In genomic region chr2:105629634-105630033, GRCh38 we compare ENCODE assay signal across 34 cellular contexts.
"Had no signal": no experiment of that assay in that cellular context is flagged by ENCODE, and none has a peak within 500 bp of the region (broad histone marks: within the 10 kb centered on the region; RNA-seq: fewer than 3 reads in every experiment).

No MANE protein-coding gene starts in this region.

- ATAC-seq: activated naive CD8-positive, alpha-beta T cell treated with anti-CD3 and anti-CD28 coated beads, Interleukin-2, amount 50 U/mL, for 24 hours; activated T-cell treated with anti-CD3 and anti-CD28 coated beads, Interleukin-2, amount 50 U/mL, for 72 hours; activated T-helper 17 cell treated with anti-CD3 and anti-CD28 coated beads, Interleukin-2, amount 50 U/mL, for 72 hours; gastroesophageal sphincter; heart right ventricle; T-helper 17 cell had no signal

- DNase-seq: activated CD4-positive, alpha-beta memory T cell treated with anti-CD3 and anti-CD28 coated beads, Interleukin-2, amount 10 ng/mL, durations not matched to agents 7 days and 5 days; activated CD4-positive, alpha-beta T cell treated with anti-CD3 and anti-CD28 coated beads for 1 hour; activated CD4-positive, alpha-beta T cell treated with anti-CD3 and anti-CD28 coated beads for 4 hours; activated CD4-positive, alpha-beta T cell treated with anti-CD3 and anti-CD28 coated beads, Interleukin-2, amount 10 ng/mL, durations not matched to agents 7 days and 5 days; activated CD4-positive, alpha-beta T cell treated with anti-CD3 and anti-CD28 coated beads, Interleukin-2, amount 50 U/mL, for 4 hours; activated CD4-positive, CD25-positive, alpha-beta regulatory T cell; activated CD8-positive, alpha-beta memory T cell treated with anti-CD3 and anti-CD28 coated beads, Interleukin-2, amount 50 U/mL, for 48 hours; activated effector memory CD4-positive, alpha-beta T cell treated with Interleukin-2 at 50 U/mL for 16 hours; activated gamma-delta T cell treated with Interleukin-2 at 50 U/mL for 16 hours; activated naive CD4-positive, alpha-beta T cell treated with anti-CD3 and anti-CD28 coated beads, Interleukin-2, amount 50 U/mL, for 16 hours; activated naive CD4-positive, alpha-beta T cell treated with Interleukin-2 at 50 U/mL for 16 hours; activated naive CD8-positive, alpha-beta T cell treated with anti-CD3 and anti-CD28 coated beads for 36 hours; activated naive CD8-positive, alpha-beta T cell treated with anti-CD3 and anti-CD28 coated beads, Interleukin-2, amount 50 U/mL, for 24 hours; activated T-cell treated with anti-CD3 and anti-CD28 coated beads for 4 hours; activated T-cell treated with anti-CD3 and anti-CD28 coated beads, Interleukin-2, amount 50 U/mL, for 24 hours; activated T-cell treated with anti-CD3 and anti-CD28 coated beads, Interleukin-2, amount 50 U/mL, for 72 hours; amygdala; aorta; central memory CD4-positive, alpha-beta T cell; cerebellar nuclear complex; colonic mucosa; effector CD8-positive, alpha-beta T cell; esophagus squamous epithelium; foreskin melanocyte; heart right ventricle; T-helper 17 cell had no signal

- H3K4me3 Mint-ChIP-seq: activated CD4-positive, alpha-beta memory T cell treated with anti-CD3 and anti-CD28 coated beads, Interleukin-2, amount 10 ng/mL, durations not matched to agents 7 days and 5 days; activated CD4-positive, alpha-beta T cell treated with anti-CD3 and anti-CD28 coated beads, Interleukin-2, amount 10 ng/mL, durations not matched to agents 7 days and 5 days; activated naive CD8-positive, alpha-beta T cell treated with anti-CD3 and anti-CD28 coated beads for 36 hours; activated naive CD8-positive, alpha-beta T cell treated with anti-CD3 and anti-CD28 coated beads, Interleukin-2, amount 50 U/mL, for 24 hours; activated T-cell treated with anti-CD3 and anti-CD28 coated beads, Interleukin-2, amount 50 U/mL, for 24 hours; activated T-cell treated with anti-CD3 and anti-CD28 coated beads, Interleukin-2, amount 50 U/mL, for 72 hours; activated T-helper 17 cell treated with anti-CD3 and anti-CD28 coated beads, Interleukin-2, amount 50 U/mL, for 72 hours; brain; T-helper 17 cell had no signal

- H3K9me3 Mint-ChIP-seq: activated naive CD8-positive, alpha-beta T cell treated with anti-CD3 and anti-CD28 coated beads for 36 hours; activated naive CD8-positive, alpha-beta T cell treated with anti-CD3 and anti-CD28 coated beads, Interleukin-2, amount 50 U/mL, for 24 hours; activated T-cell treated with anti-CD3 and anti-CD28 coated beads, Interleukin-2, amount 50 U/mL, for 24 hours had no signal

- H2AFZ ChIP-seq: hepatocyte had no signal

- H3K36me3 ChIP-seq: adrenal gland, breast epithelium, cardiac muscle cell, colonic mucosa, esophagus squamous epithelium, gastroesophageal sphincter, heart right ventricle had no signal

- H3K36me3 Mint-ChIP-seq: activated naive CD8-positive, alpha-beta T cell treated with anti-CD3 and anti-CD28 coated beads for 36 hours; brain had no signal

- H3K27me3 Mint-ChIP-seq: activated T-cell treated with anti-CD3 and anti-CD28 coated beads, Interleukin-2, amount 50 U/mL, for 24 hours; brain had no signal

- H3K79me2 ChIP-seq: hepatocyte had no signal

- H3K4me2 ChIP-seq: hepatocyte had no signal

- H3K4me1 ChIP-seq: adrenal gland, breast epithelium, colonic mucosa, esophagus squamous epithelium, heart right ventricle had no signal

- H3K27me3 ChIP-seq: adrenal gland, breast epithelium, cardiac muscle cell, colonic mucosa, gastroesophageal sphincter, hepatocyte had no signal

- H3K4me1 Mint-ChIP-seq: activated CD4-positive, alpha-beta memory T cell treated with anti-CD3 and anti-CD28 coated beads, Interleukin-2, amount 10 ng/mL, durations not matched to agents 7 days and 5 days; activated CD4-positive, alpha-beta T cell treated with anti-CD3 and anti-CD28 coated beads, Interleukin-2, amount 10 ng/mL, durations not matched to agents 7 days and 5 days; activated naive CD8-positive, alpha-beta T cell treated with anti-CD3 and anti-CD28 coated beads for 36 hours; activated naive CD8-positive, alpha-beta T cell treated with anti-CD3 and anti-CD28 coated beads, Interleukin-2, amount 50 U/mL, for 24 hours; activated T-helper 17 cell treated with anti-CD3 and anti-CD28 coated beads, Interleukin-2, amount 50 U/mL, for 72 hours; T-helper 17 cell had no signal

- H3K9me3 ChIP-seq: adrenal gland, breast epithelium, colonic mucosa, esophagus squamous epithelium, gastroesophageal sphincter, heart right ventricle had no signal

- H3K4me3 ChIP-seq: adrenal gland, breast epithelium, cardiac muscle cell, colonic mucosa, esophagus squamous epithelium, gastroesophageal sphincter, heart right ventricle, hepatocyte had no signal

- H3K27ac ChIP-seq: adrenal gland, breast epithelium, cardiac muscle cell, colonic mucosa, epithelial cell of prostate, esophagus squamous epithelium, gastroesophageal sphincter, heart right ventricle, hepatocyte had no signal

- H3K27ac Mint-ChIP-seq: activated CD4-positive, alpha-beta memory T cell treated with anti-CD3 and anti-CD28 coated beads, Interleukin-2, amount 10 ng/mL, durations not matched to agents 7 days and 5 days; activated CD4-positive, alpha-beta T cell treated with anti-CD3 and anti-CD28 coated beads, Interleukin-2, amount 10 ng/mL, durations not matched to agents 7 days and 5 days; activated naive CD8-positive, alpha-beta T cell treated with anti-CD3 and anti-CD28 coated beads for 36 hours; activated naive CD8-positive, alpha-beta T cell treated with anti-CD3 and anti-CD28 coated beads, Interleukin-2, amount 50 U/mL, for 24 hours; activated T-cell treated with anti-CD3 and anti-CD28 coated beads, Interleukin-2, amount 50 U/mL, for 24 hours; activated T-cell treated with anti-CD3 and anti-CD28 coated beads, Interleukin-2, amount 50 U/mL, for 72 hours; activated T-helper 17 cell treated with anti-CD3 and anti-CD28 coated beads, Interleukin-2, amount 50 U/mL, for 72 hours; T-helper 17 cell had no signal
